1 cellular context compared by ENCODE assay signal in the genomic region with DNA sequence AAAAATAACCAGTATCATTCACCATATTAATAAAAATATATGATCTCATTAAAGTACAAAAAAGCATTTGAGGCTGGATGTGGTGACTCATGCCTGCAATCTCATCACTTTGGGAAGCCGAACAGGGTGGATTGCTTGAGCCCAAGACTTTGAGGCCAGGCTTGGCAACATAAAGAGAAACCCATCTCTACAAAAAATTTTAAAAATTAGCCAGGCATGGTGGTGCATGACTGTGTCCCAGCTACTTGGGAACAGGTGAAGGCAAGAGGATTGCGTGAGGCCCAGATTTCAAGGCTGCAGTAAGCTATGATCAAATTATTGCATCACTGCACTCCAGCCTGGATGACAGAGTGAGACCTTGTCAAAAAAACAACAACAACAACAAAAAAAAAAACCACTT.
TF ChIP-seq lines count a peak whose summit lies in the region.

No MANE protein-coding gene starts in this region.

TF ChIP-seq in IMR-90, 13 proteins besides CTCF, POLR2A, EP300 and RAD21 (continued from another document):
- TF ChIP-seq, protein P1, sequence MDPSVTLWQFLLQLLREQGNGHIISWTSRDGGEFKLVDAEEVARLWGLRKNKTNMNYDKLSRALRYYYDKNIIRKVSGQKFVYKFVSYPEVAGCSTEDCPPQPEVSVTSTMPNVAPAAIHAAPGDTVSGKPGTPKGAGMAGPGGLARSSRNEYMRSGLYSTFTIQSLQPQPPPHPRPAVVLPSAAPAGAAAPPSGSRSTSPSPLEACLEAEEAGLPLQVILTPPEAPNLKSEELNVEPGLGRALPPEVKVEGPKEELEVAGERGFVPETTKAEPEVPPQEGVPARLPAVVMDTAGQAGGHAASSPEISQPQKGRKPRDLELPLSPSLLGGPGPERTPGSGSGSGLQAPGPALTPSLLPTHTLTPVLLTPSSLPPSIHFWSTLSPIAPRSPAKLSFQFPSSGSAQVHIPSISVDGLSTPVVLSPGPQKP (IDR thresholded peaks at IDR 0.05; ENCODE audit: borderline replicate concordance, low read depth, low read length) = no peak
- TF ChIP-seq MXI1 (IDR thresholded peaks at IDR 0.05; ENCODE audit: borderline replicate concordance, low read depth, low read length) (no peak), FOS (IDR thresholded peaks at IDR 0.05; ENCODE audit: low read depth, low read length) (no peak), RFX5 (IDR thresholded peaks at IDR 0.05; ENCODE audit: low read depth, low read length) (no peak), MAZ (IDR thresholded peaks at IDR 0.05; ENCODE audit: borderline replicate concordance, low read depth, low read length) (no peak), MAFK (IDR thresholded peaks at IDR 0.05; ENCODE audit: low read depth, low read length) (no peak), CEBPB (IDR thresholded peaks at IDR 0.05; ENCODE audit: low read depth, low read length) (no peak)
